Comparison of ENCODE assay signal across 1 cellular context in the genomic region with DNA sequence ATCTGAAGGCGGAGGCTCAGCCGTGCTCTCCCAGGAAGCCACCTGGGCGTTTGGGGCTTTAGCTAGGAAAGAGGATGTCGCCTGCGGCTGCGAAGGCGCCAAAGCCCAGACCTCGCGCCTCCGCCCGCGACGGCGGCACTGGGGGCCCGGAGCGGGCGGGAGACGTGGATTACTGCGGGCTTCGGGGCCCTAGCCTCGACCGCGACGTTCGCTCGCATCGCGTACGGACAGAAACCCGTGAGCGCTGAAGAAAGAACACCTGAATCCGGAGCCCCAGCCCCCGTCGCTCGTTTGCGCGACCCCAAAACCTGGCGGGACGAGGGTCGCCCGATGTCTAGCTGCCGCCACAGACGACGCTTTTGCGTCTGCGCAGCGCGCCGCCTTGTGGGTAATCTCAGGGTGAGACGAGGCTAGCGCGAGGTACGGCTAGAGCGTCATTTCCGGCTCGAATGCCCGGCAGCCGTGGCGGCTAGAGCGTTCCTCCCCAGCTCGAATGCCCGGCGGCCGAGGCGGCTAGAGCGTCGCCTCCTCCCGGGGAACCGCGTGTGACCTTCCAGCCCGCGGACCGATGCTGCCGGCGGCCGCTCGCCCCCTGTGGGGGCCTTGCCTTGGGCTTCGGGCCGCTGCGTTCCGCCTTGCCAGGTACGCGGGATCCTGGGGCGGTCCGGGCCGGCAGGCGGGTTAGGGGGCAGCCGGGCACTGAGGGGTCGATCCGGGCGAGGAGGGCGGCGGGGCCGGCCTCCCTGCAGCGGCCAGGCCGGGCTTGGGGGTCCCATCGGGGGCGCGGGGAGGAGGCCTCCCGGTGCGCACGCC.
A peak's percentile ranks its signal among the peaks of the same experiment; 100 is the strongest.
TF ChIP-seq lines count a peak whose summit lies in the region.

A gene (plus strand): TSS at position 434 of the 813 bp plus-strand sequence. CDS start 135 bp downstream, at position 569.

TF ChIP-seq in HepG2, 621 proteins besides CTCF, POLR2A, EP300 and RAD21 (continued from another document and continues in another):
- TF ChIP-seq, protein P1, sequence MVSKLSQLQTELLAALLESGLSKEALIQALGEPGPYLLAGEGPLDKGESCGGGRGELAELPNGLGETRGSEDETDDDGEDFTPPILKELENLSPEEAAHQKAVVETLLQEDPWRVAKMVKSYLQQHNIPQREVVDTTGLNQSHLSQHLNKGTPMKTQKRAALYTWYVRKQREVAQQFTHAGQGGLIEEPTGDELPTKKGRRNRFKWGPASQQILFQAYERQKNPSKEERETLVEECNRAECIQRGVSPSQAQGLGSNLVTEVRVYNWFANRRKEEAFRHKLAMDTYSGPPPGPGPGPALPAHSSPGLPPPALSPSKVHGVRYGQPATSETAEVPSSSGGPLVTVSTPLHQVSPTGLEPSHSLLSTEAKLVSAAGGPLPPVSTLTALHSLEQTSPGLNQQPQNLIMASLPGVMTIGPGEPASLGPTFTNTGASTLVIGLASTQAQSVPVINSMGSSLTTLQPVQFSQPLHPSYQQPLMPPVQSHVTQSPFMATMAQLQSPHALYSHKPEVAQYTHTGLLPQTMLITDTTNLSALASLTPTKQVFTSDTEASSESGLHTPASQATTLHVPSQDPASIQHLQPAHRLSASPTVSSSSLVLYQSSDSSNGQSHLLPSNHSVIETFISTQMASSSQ (IDR thresholded peaks at IDR 0.05; ENCODE audit: low read depth): no peak
- TF ChIP-seq, protein P1 (CRISPR knock-in tag; IDR thresholded peaks at IDR 0.05; ENCODE audit: borderline replicate concordance): peak; percentile 88
- TF ChIP-seq ARID2 (CRISPR knock-in tag; IDR thresholded peaks at IDR 0.05; ENCODE audit: borderline replicate concordance) (0 out of 2 replicates have a peak, but pooled peaks have one; percentile 61), MTF2 (CRISPR knock-in tag; IDR thresholded peaks at IDR 0.05; ENCODE audit: borderline replicate concordance) (peak; percentile 85; the same call in 1 of the 2 replicates), ZNF333 (CRISPR knock-in tag; IDR thresholded peaks at IDR 0.05; ENCODE audit: borderline replicate concordance) (no peak), BRCA1 (CRISPR knock-in tag; IDR thresholded peaks at IDR 0.05) (peak; percentile 76; the same call in 1 of the 2 replicates), MED1 (CRISPR knock-in tag; IDR thresholded peaks at IDR 0.05) (peak; percentile 89), MBNL3 (CRISPR knock-in tag; conservative IDR thresholded peaks at IDR 0.05) (no peak), GATAD1 (CRISPR knock-in tag; IDR thresholded peaks at IDR 0.05) (peak; percentile 98), GLI4 (CRISPR knock-in tag; IDR thresholded peaks at IDR 0.05; ENCODE audit: borderline replicate concordance) (0 out of 2 replicates have a peak, but pooled peaks have one; percentile 89), ZBTB7B (CRISPR knock-in tag; IDR thresholded peaks at IDR 0.05) (peak; percentile 78), ZIK1 (CRISPR knock-in tag; IDR thresholded peaks at IDR 0.05; ENCODE audit: borderline replicate concordance, low read depth) (peak; percentile 96), SP140L (CRISPR knock-in tag; IDR thresholded peaks at IDR 0.05; ENCODE audit: borderline replicate concordance) (no peak; the same call in 1 of the 2 replicates), NPAS2 (CRISPR knock-in tag; IDR thresholded peaks at IDR 0.05; ENCODE audit: borderline replicate concordance) (no peak), ZNF660 (CRISPR knock-in tag; IDR thresholded peaks at IDR 0.05; ENCODE audit: borderline replicate concordance, low read depth) (no peak), SMAD9 (CRISPR knock-in tag; IDR thresholded peaks at IDR 0.05) (0 out of 2 replicates have a peak, but pooled peaks have one; percentile 10), SAP130 (CRISPR knock-in tag; IDR thresholded peaks at IDR 0.05; ENCODE audit: low read depth) (peak; percentile 99), ZNF577 (CRISPR knock-in tag; IDR thresholded peaks at IDR 0.05; ENCODE audit: borderline replicate concordance, low read depth) (peak; percentile 35; the same call in 1 of the 2 replicates), ZNF569 (CRISPR knock-in tag; IDR thresholded peaks at IDR 0.05; ENCODE audit: borderline replicate concordance) (no peak), ZNF441 (CRISPR knock-in tag; IDR thresholded peaks at IDR 0.05; ENCODE audit: borderline replicate concordance) (peak; percentile 81), NBN (conservative IDR thresholded peaks at IDR 0.05) (no peak), TP53 (CRISPR knock-in tag; conservative IDR thresholded peaks at IDR 0.05) (no peak; the same call in 1 of the 2 replicates), HNRNPK (IDR thresholded peaks at IDR 0.05; ENCODE audit: low read depth, low read length, poor library complexity, severe bottlenecking) (peak; percentile 75), ZNF782 (CRISPR knock-in tag; IDR thresholded peaks at IDR 0.05; ENCODE audit: borderline replicate concordance) (peak; percentile 81; the same call in 1 of the 2 replicates), MIER2 (CRISPR knock-in tag; IDR thresholded peaks at IDR 0.05) (peak; percentile 80; the same call in 1 of the 2 replicates), RFXAP (CRISPR knock-in tag; IDR thresholded peaks at IDR 0.05; ENCODE audit: borderline replicate concordance) (peak; percentile 95), DR1 (CRISPR knock-in tag; IDR thresholded peaks at IDR 0.05) (peak; percentile 89), ZNF605 (CRISPR knock-in tag; IDR thresholded peaks at IDR 0.05) (peak; percentile 64; the same call in 1 of the 2 replicates)
- TF ChIP-seq, protein P2, sequence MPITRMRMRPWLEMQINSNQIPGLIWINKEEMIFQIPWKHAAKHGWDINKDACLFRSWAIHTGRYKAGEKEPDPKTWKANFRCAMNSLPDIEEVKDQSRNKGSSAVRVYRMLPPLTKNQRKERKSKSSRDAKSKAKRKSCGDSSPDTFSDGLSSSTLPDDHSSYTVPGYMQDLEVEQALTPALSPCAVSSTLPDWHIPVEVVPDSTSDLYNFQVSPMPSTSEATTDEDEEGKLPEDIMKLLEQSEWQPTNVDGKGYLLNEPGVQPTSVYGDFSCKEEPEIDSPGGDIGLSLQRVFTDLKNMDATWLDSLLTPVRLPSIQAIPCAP (CRISPR knock-in tag; IDR thresholded peaks at IDR 0.05; ENCODE audit: low read depth): no peak
- TF ChIP-seq, protein P3, sequence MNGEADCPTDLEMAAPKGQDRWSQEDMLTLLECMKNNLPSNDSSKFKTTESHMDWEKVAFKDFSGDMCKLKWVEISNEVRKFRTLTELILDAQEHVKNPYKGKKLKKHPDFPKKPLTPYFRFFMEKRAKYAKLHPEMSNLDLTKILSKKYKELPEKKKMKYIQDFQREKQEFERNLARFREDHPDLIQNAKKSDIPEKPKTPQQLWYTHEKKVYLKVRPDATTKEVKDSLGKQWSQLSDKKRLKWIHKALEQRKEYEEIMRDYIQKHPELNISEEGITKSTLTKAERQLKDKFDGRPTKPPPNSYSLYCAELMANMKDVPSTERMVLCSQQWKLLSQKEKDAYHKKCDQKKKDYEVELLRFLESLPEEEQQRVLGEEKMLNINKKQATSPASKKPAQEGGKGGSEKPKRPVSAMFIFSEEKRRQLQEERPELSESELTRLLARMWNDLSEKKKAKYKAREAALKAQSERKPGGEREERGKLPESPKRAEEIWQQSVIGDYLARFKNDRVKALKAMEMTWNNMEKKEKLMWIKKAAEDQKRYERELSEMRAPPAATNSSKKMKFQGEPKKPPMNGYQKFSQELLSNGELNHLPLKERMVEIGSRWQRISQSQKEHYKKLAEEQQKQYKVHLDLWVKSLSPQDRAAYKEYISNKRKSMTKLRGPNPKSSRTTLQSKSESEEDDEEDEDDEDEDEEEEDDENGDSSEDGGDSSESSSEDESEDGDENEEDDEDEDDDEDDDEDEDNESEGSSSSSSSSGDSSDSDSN (CRISPR knock-in tag; IDR thresholded peaks at IDR 0.05): peak; percentile 97
- TF ChIP-seq, protein P4, sequence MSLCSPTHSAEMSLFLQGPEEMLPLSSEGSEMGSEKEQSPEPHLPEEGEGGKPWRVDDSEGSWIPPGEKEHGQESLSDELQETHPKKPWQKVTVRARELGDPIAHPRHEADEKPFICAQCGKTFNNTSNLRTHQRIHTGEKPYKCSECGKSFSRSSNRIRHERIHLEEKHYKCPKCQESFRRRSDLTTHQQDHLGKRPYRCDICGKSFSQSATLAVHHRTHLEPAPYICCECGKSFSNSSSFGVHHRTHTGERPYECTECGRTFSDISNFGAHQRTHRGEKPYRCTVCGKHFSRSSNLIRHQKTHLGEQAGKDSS (CRISPR knock-in tag; IDR thresholded peaks at IDR 0.05; ENCODE audit: borderline replicate concordance, low read depth): peak; percentile 80; the same call in 1 of the 2 replicates
- TF ChIP-seq, protein P5, sequence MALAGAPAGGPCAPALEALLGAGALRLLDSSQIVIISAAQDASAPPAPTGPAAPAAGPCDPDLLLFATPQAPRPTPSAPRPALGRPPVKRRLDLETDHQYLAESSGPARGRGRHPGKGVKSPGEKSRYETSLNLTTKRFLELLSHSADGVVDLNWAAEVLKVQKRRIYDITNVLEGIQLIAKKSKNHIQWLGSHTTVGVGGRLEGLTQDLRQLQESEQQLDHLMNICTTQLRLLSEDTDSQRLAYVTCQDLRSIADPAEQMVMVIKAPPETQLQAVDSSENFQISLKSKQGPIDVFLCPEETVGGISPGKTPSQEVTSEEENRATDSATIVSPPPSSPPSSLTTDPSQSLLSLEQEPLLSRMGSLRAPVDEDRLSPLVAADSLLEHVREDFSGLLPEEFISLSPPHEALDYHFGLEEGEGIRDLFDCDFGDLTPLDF (CRISPR knock-in tag; IDR thresholded peaks at IDR 0.05): peak; percentile 85
- TF ChIP-seq, protein P6, sequence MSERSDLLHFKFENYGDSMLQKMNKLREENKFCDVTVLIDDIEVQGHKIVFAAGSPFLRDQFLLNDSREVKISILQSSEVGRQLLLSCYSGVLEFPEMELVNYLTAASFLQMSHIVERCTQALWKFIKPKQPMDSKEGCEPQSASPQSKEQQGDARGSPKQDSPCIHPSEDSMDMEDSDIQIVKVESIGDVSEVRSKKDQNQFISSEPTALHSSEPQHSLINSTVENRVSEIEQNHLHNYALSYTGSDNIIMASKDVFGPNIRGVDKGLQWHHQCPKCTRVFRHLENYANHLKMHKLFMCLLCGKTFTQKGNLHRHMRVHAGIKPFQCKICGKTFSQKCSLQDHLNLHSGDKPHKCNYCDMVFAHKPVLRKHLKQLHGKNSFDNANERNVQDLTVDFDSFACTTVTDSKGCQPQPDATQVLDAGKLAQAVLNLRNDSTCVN (CRISPR knock-in tag; IDR thresholded peaks at IDR 0.05; ENCODE audit: borderline replicate concordance): 0 out of 2 replicates have a peak, but pooled peaks have one; percentile 65
- TF ChIP-seq, protein P7, sequence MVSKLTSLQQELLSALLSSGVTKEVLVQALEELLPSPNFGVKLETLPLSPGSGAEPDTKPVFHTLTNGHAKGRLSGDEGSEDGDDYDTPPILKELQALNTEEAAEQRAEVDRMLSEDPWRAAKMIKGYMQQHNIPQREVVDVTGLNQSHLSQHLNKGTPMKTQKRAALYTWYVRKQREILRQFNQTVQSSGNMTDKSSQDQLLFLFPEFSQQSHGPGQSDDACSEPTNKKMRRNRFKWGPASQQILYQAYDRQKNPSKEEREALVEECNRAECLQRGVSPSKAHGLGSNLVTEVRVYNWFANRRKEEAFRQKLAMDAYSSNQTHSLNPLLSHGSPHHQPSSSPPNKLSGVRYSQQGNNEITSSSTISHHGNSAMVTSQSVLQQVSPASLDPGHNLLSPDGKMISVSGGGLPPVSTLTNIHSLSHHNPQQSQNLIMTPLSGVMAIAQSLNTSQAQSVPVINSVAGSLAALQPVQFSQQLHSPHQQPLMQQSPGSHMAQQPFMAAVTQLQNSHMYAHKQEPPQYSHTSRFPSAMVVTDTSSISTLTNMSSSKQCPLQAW (CRISPR knock-in tag; IDR thresholded peaks at IDR 0.05): peak; percentile 91
- TF ChIP-seq, protein P8, sequence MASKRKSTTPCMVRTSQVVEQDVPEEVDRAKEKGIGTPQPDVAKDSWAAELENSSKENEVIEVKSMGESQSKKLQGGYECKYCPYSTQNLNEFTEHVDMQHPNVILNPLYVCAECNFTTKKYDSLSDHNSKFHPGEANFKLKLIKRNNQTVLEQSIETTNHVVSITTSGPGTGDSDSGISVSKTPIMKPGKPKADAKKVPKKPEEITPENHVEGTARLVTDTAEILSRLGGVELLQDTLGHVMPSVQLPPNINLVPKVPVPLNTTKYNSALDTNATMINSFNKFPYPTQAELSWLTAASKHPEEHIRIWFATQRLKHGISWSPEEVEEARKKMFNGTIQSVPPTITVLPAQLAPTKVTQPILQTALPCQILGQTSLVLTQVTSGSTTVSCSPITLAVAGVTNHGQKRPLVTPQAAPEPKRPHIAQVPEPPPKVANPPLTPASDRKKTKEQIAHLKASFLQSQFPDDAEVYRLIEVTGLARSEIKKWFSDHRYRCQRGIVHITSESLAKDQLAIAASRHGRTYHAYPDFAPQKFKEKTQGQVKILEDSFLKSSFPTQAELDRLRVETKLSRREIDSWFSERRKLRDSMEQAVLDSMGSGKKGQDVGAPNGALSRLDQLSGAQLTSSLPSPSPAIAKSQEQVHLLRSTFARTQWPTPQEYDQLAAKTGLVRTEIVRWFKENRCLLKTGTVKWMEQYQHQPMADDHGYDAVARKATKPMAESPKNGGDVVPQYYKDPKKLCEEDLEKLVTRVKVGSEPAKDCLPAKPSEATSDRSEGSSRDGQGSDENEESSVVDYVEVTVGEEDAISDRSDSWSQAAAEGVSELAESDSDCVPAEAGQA (IDR thresholded peaks at IDR 0.05; ENCODE audit: low read depth): peak; percentile 92
- TF ChIP-seq, protein P8 (CRISPR knock-in tag; IDR thresholded peaks at IDR 0.05; ENCODE audit: borderline replicate concordance): peak; percentile 43; the same call in 1 of the 2 replicates
